23 cellular contexts compared by ENCODE assay signal in the genomic region with DNA sequence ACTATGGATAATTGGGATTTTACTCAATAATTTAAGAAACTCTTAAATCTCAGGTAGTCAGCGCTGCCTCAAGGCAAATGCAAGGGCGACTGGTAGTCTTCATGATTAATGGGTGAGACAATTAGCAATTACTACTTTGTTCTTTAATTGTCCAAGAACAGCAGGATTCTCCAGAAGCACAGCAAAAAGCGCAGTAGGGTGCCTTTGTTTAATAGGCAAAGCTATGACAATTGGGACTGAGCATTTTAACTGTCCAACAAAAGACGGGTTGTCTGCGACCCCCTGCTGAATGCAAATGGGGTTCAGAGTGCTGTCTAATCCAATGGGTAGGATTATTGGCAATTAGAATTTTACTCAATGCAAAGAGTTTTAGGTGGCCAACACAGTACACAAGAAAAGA. TPM values are rescaled to one million over a fixed set of nuclear protein-coding genes. Genes with fewer than 3 reads are reported as not detected.
DNase-seq lines count a peak whose midpoint lies in the region; TF ChIP-seq lines count a peak whose summit lies in the region.
"Had no signal": no experiment of that assay in that cellular context is flagged by ENCODE, and none has a peak within 500 bp of the region (broad histone marks: within the 10 kb centered on the region; RNA-seq: fewer than 3 reads in every experiment).

No MANE protein-coding gene starts in this region.

- no peak for TF ChIP-seq CTCF in MM.1S (IDR thresholded peaks at IDR 0.05; ENCODE audit: low read length)
- no peak for TF ChIP-seq CTCF in dorsolateral prefrontal cortex (IDR thresholded peaks at IDR 0.05 in 54 of 56, conservative IDR thresholded peaks at IDR 0.05 in 2 of 56; ENCODE audit: low read depth in 1 of 56, partially characterized antibody in 56 of 56)

- H3K9ac ChIP-seq in MM.1S (ENCODE audit: low read length) (no peak overlapping the region), rectal smooth muscle tissue (ENCODE audit: low read length) (no peak overlapping the region)

- H3K4me2 ChIP-seq in MM.1S (ENCODE audit: low read depth, low read length): peak overlapping the region; percentile 50
- H3K4me2 ChIP-seq: smooth muscle cell had no signal

- no peaks in the 10 kb centered on the region for H3K9me3 ChIP-seq in MM.1S (replicated peaks; ENCODE audit: insufficient read depth, low read length)
- H3K9me3 ChIP-seq: SJSA1 had no signal

- H3K9me2 ChIP-seq in MM.1S (replicated peaks; ENCODE audit: insufficient read depth, low read length): no peaks in the 10 kb centered on the region

- H3K36me3 ChIP-seq in MM.1S (replicated peaks; ENCODE audit: insufficient read depth, low read length): no peaks in the 10 kb centered on the region
- no peaks in the 10 kb centered on the region for H3K36me3 ChIP-seq in rectal smooth muscle tissue (ENCODE audit: control insufficient read depth, insufficient read depth, low read length)
- H3K36me3 ChIP-seq: SJSA1 had no signal

- H3F3A ChIP-seq in MM.1S (ENCODE audit: insufficient read depth, low read length): no peaks in the 10 kb centered on the region

- intact Hi-C loops in dorsolateral prefrontal cortex (cut with DNase I): no loop called here

- H3K4me3 ChIP-seq in GM08714 (ENCODE audit: low read length): peak overlapping the region; percentile 86
- peak overlapping the region; percentile 50 for H3K4me3 ChIP-seq in MM.1S (ENCODE audit: low read length)
- H3K4me3 ChIP-seq in dorsolateral prefrontal cortex: peak overlapping the region in 47 of 59 donors; percentile 1 to 86 (median 43)
- H3K4me3 ChIP-seq in rectal smooth muscle tissue (ENCODE audit: low read length): peak overlapping the region; percentile 35
- H3K4me3 ChIP-seq: SJSA1, smooth muscle cell had no signal

- no peak overlapping the region for H3K27ac ChIP-seq in MM.1S (ENCODE audit: low read length)
- H3K27ac ChIP-seq in dorsolateral prefrontal cortex: no peak overlapping the region
- H3K27ac ChIP-seq in rectal smooth muscle tissue (ENCODE audit: low read depth, low read length): no peak overlapping the region
- H3K27ac ChIP-seq: C4-2B, SJSA1 had no signal

- DNase-seq in MM.1S (no peak), dorsolateral prefrontal cortex (no peak), foreskin melanocyte (no peak), iPS-NIHi7 (ENCODE audit: extremely low spot score) (no peak), activated gamma-delta T cell treated with Interleukin-2 at 50 U/mL for 16 hours (no peak)
- DNase-seq: activated CD4-positive, alpha-beta T cell treated with anti-CD3 and anti-CD28 coated beads for 4 hours; activated CD8-positive, alpha-beta memory T cell treated with anti-CD3 and anti-CD28 coated beads, Interleukin-2, amount 50 U/mL, for 4 hours; activated naive CD4-positive, alpha-beta T cell treated with anti-CD3 and anti-CD28 coated beads, Interleukin-2, amount 10 ng/mL, durations not matched to agents 7 days and 5 days; dermis blood vessel endothelial cell; DMS79 treated with DMSO at 0.1 percent for 48 hours; erythroblast; head of caudate nucleus; kidney; midbrain; NCI-H2029 treated with DMSO at 0.1 percent for 48 hours; NCI-H510A treated with DMSO at 0.1 percent for 48 hours had no signal

- H3K4me1 ChIP-seq in MM.1S (ENCODE audit: low read length) (no peaks in the 10 kb centered on the region), rectal smooth muscle tissue (ENCODE audit: control insufficient read depth, insufficient read depth, low read length) (peaks cover 3% of the 10 kb centered on the region)
- H3K4me1 ChIP-seq: SJSA1 had no signal

- H2AFZ ChIP-seq in MM.1S (ENCODE audit: low read length): no peak overlapping the region

- H3K79me2 ChIP-seq in MM.1S (ENCODE audit: low read length): peaks cover 80% of the 10 kb centered on the region

- H3K27me3 ChIP-seq in MM.1S (replicated peaks; ENCODE audit: insufficient read depth, low read length): no peaks in the 10 kb centered on the region
- H3K27me3 ChIP-seq in dorsolateral prefrontal cortex: no peaks in the 10 kb centered on the region
- no peaks in the 10 kb centered on the region for H3K27me3 ChIP-seq in rectal smooth muscle tissue (ENCODE audit: control insufficient read depth, insufficient read depth, low read length)
- H3K27me3 ChIP-seq: SJSA1 had no signal

- H4K20me1 ChIP-seq in MM.1S (ENCODE audit: insufficient read depth, low read length): peaks cover 58% of the 10 kb centered on the region

RNA-seq across cellular contexts. Expression of a gene that starts 3.5 kb away (rescaled TPM):
- total RNA-seq in dorsolateral prefrontal cortex: 100 to 1,000 TPM in 90 of 120 experiments, 1 to 10 TPM in 20, under 1 TPM in 10; 0.28 to 884 (median 486) TPM
- total RNA-seq: M059J, osteocyte, SJSA1, smooth muscle cell had no signal

Comparison
In these comparisons a context has a peak if more than half of its experiments do, and no peak if none do; other contexts are left out.
1. H3K4me3 ChIP-seq: peak in every context shown above with its lines; median percentile 86 in GM08714; 50 in MM.1S; 43 in dorsolateral prefrontal cortex; 35 in rectal smooth muscle tissue.